Comparison of ENCODE assay signal across 12 cellular contexts in the genomic region with DNA sequence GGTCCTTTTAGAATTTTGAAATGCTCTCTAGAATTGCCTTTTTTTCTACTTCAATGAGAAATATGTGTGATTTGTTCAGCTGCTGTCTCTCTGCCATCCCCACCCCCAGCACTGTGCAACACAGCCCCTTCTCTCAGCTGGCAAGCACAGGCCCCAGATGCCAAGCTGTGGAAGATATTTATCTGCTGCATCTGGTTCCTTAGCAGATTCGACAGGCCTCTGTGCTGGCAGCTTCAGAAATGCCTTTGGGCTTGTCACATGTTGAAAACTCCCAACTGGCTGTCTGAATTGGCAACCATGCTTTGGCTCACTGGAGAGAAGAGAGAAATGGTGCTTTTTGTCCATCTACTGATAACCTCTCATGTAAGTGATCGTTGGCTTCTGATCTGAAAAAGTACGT.
A peak's percentile ranks its signal among the peaks of the same experiment; 100 is the strongest.
DNase-seq lines count a peak whose midpoint lies in the region; TF ChIP-seq lines count a peak whose summit lies in the region.
"Had no signal": no experiment of that assay in that cellular context is flagged by ENCODE, and none has a peak within 500 bp of the region (broad histone marks: within the 10 kb centered on the region; RNA-seq: fewer than 3 reads in every experiment).

No MANE protein-coding gene starts in this region.

- H3K4me3 ChIP-seq in subcutaneous abdominal adipose tissue (ENCODE audit: low read depth in 1 of 5, low read length in 5 of 5) (no peak overlapping the region), testis (no peak overlapping the region)
- H3K4me3 ChIP-seq: sigmoid colon had no signal

- intact Hi-C loops in testis (cut with DNase I; ENCODE audit: low total_unique reads) = no loop called here

- H3K9me3 ChIP-seq in subcutaneous abdominal adipose tissue (ENCODE audit: control insufficient read depth in 5 of 5, low read length in 5 of 5) (no peaks in the 10 kb centered on the region), testis (no peaks in the 10 kb centered on the region)
- H3K9me3 ChIP-seq: sigmoid colon, thoracic aorta had no signal

- H3K36me3 ChIP-seq in subcutaneous abdominal adipose tissue (ENCODE audit: control insufficient read depth in 5 of 5, insufficient read depth in 5 of 5, low read length in 5 of 5) (no peaks in the 10 kb centered on the region), testis (ENCODE audit: low read depth, missing control alignments) (no peaks in the 10 kb centered on the region)
- H3K36me3 ChIP-seq: sigmoid colon, thoracic aorta had no signal

- DNase-seq in NCI-H1092 treated with DMSO at 0.1 percent for 48 hours (lab: John Stamatoyannopoulos, UW) (peak; percentile 4), NCI-H1092 (lab: John Stamatoyannopoulos, UW) (no peak), SK-N-DZ (ENCODE audit: low spot score) (peak; percentile 58), foreskin melanocyte (peak; percentile 56), UCSD-AML1 (lab: John Stamatoyannopoulos, UW; ENCODE audit: unreplicated experiment) (no peak), testis (no peak)
- no peak for DNase-seq in activated CD4-positive, alpha-beta T cell treated with anti-CD3 and anti-CD28 coated beads for 1 hour
- DNase-seq: 8988T; activated T-cell treated with anti-CD3 and anti-CD28 coated beads, Interleukin-2, amount 50 U/mL, for 1 hour; sigmoid colon had no signal

- H3K27ac ChIP-seq in subcutaneous abdominal adipose tissue (ENCODE audit: low read depth, low read length) (peak overlapping the region; percentile 20), testis (no peak overlapping the region)
- H3K27ac ChIP-seq: thoracic aorta had no signal

- no peak overlapping the region for H3K9ac ChIP-seq in subcutaneous abdominal adipose tissue (ENCODE audit: low read length in 5 of 5)

- TF ChIP-seq CTCF in testis (IDR thresholded peaks at IDR 0.05) = no peak

- TF ChIP-seq POLR2A in testis (IDR thresholded peaks at IDR 0.05) = no peak

- H3K27me3 ChIP-seq in subcutaneous abdominal adipose tissue (ENCODE audit: control insufficient read depth in 5 of 5, insufficient read depth in 4 of 5, low read length in 5 of 5) = no peaks in the 10 kb centered on the region
- H3K27me3 ChIP-seq in testis = no peaks in the 10 kb centered on the region
- H3K27me3 ChIP-seq: sigmoid colon had no signal

- H3K4me1 ChIP-seq in subcutaneous abdominal adipose tissue (ENCODE audit: control insufficient read depth in 5 of 5, insufficient read depth in 5 of 5, low read length in 5 of 5) = peaks cover 0 to 30% (median 24%) of the 10 kb centered on the region in 5 donors
- peaks cover 10% of the 10 kb centered on the region for H3K4me1 ChIP-seq in testis

- 42 to 43% methylated on average over 3 of the region's 3 CpGs for WGBS in testis, 2 donors

Comparison
In these comparisons a context has a peak if more than half of its experiments do, and no peak if none do; other contexts are left out.
1. DNase-seq: peak in NCI-H1092 treated with DMSO at 0.1 percent for 48 hours (single experiment), SK-N-DZ (single experiment) and foreskin melanocyte (single experiment); none in NCI-H1092 (single experiment), UCSD-AML1 (single experiment), testis (single experiment) and activated CD4-positive, alpha-beta T cell treated with anti-CD3 and anti-CD28 coated beads for 1 hour (single experiment).